In genomic region chr9:91985692-91986091, GRCh38 we compare ENCODE assay signal across 34 cellular contexts.
"Had no signal": no experiment of that assay in that cellular context is flagged by ENCODE, and none has a peak within 500 bp of the region (broad histone marks: within the 10 kb centered on the region; RNA-seq: fewer than 3 reads in every experiment).

No MANE protein-coding gene starts in this region.

- H3K4me3 ChIP-seq: MG63 had no signal

- DNase-seq: Karpas-422, Kasumi-1, MG63, MM.1S, MV-4-11, NCI-H1048, NCI-H1092, NCI-H1092 treated with DMSO at 0.1 percent for 48 hours, NCI-H1105, NCI-H1105 treated with DMSO at 0.1 percent for 48 hours, NCI-H1417, NCI-H1417 treated with DMSO at 0.1 percent for 48 hours, NCI-H1436, NCI-H1436 treated with DMSO at 0.1 percent for 48 hours, NCI-H146, NCI-H1694, NCI-H1694 treated with DMSO at 0.1 percent for 48 hours, NCI-H187, NCI-H187 treated with DMSO at 0.1 percent for 48 hours, NCI-H1930, NCI-H2029, NCI-H2029 treated with DMSO at 0.1 percent for 48 hours, NCI-H2081, NCI-H2081 treated with DMSO at 0.1 percent for 48 hours, NCI-H2107, NCI-H2171, NCI-H2171 treated with DMSO at 0.1 percent for 48 hours, NCI-H2227 treated with DMSO at 0.1 percent for 48 hours, NCI-H226, NCI-H345, NCI-H446, NCI-H446 treated with DMSO at 0.1 percent for 48 hours, NCI-H510A, NCI-H510A treated with DMSO at 0.1 percent for 48 hours had no signal

- H3K36me3 ChIP-seq: MG63 had no signal

- H3K9me3 ChIP-seq: MG63 had no signal
